In genomic region chr4:153062652-153063168, GRCh38 we compare ENCODE assay signal across 23 cellular contexts.
"Had no signal": no experiment of that assay in that cellular context is flagged by ENCODE, and none has a peak within 500 bp of the region (broad histone marks: within the 10 kb centered on the region; RNA-seq: fewer than 3 reads in every experiment).

No MANE protein-coding gene starts in this region.

- H3K9ac ChIP-seq: neural progenitor cell had no signal

- H3K27ac Mint-ChIP-seq: effector memory CD8-positive, alpha-beta T cell; mesothelial cell of epicardium; naive thymus-derived CD4-positive, alpha-beta T cell; nephron; neural progenitor cell; stimulated activated naive B cell treated with anti-CD40 and anti-IgM and Interleukin-4, amounts not matched to agents 10 μg/mL and 1 μg/mL and 100 μg/mL, for 72 hours had no signal

- H3K36me3 Mint-ChIP-seq: mesothelial cell of epicardium; neural progenitor cell; stimulated activated naive B cell treated with anti-CD40 and anti-IgM and Interleukin-4, amounts not matched to agents 10 μg/mL and 1 μg/mL and 100 μg/mL, for 72 hours had no signal

- H3K4me1 Mint-ChIP-seq: mesothelial cell of epicardium, nephron had no signal

- H3K4me2 ChIP-seq: neural progenitor cell had no signal

- H3K9me3 Mint-ChIP-seq: effector memory CD8-positive, alpha-beta T cell; mesothelial cell of epicardium; nephron; neural progenitor cell; stimulated activated naive B cell treated with anti-CD40 and anti-IgM and Interleukin-4, amounts not matched to agents 10 μg/mL and 1 μg/mL and 100 μg/mL, for 72 hours had no signal

- H3K4me1 ChIP-seq: esophagus squamous epithelium, right atrium auricular region, sigmoid colon, spleen, vagina had no signal

- H3K4me3 ChIP-seq: esophagus squamous epithelium, lung, mucosa of descending colon, neural progenitor cell, prostate gland, right atrium auricular region, sigmoid colon, skin epidermis, spleen, stomach, thyroid gland, vagina had no signal

- H3K9me3 ChIP-seq: esophagus squamous epithelium, mucosa of descending colon, prostate gland, right atrium auricular region, sigmoid colon, spleen, stomach, thyroid gland, vagina had no signal

- ATAC-seq: effector memory CD8-positive, alpha-beta T cell; left lobe of liver; naive thymus-derived CD4-positive, alpha-beta T cell; stimulated activated naive B cell treated with anti-CD40 and anti-IgM and Interleukin-4, amounts not matched to agents 10 μg/mL and 1 μg/mL and 100 μg/mL, for 72 hours had no signal

- H3K27ac ChIP-seq: esophagus squamous epithelium, neural progenitor cell, prostate gland, right atrium auricular region, sigmoid colon, skin epidermis, spleen, stomach, thyroid gland, vagina had no signal

- H3K27me3 ChIP-seq: neural progenitor cell, right atrium auricular region, sigmoid colon, spleen, stomach, thyroid gland, vagina had no signal

- H3K36me3 ChIP-seq: esophagus squamous epithelium, neural progenitor cell, prostate gland, right atrium auricular region, sigmoid colon, spleen, stomach, thyroid gland, vagina had no signal

- FAIRE-seq: kidney had no signal

- H3K4me3 Mint-ChIP-seq: effector memory CD8-positive, alpha-beta T cell; mesothelial cell of epicardium; naive thymus-derived CD4-positive, alpha-beta T cell; nephron; neural progenitor cell; stimulated activated naive B cell treated with anti-CD40 and anti-IgM and Interleukin-4, amounts not matched to agents 10 μg/mL and 1 μg/mL and 100 μg/mL, for 72 hours had no signal

- H2AFZ ChIP-seq: neural progenitor cell had no signal

- DNase-seq: cortex of kidney; effector memory CD8-positive, alpha-beta T cell; esophagus squamous epithelium; head of caudate nucleus; kidney; mesenchymal stem cell; mucosa of descending colon; naive thymus-derived CD4-positive, alpha-beta T cell; sigmoid colon; spleen; stimulated activated CD4-positive, alpha-beta T cell treated with anti-CD3 and anti-CD28 coated beads, Interleukin-4, amount 100 ng/mL, for 4 hours; stimulated activated naive B cell treated with anti-CD40 and anti-IgM and Interleukin-4, amounts not matched to agents 10 μg/mL and 1 μg/mL and 100 μg/mL, for 72 hours; stomach; thyroid gland had no signal
